ENCODE assay signal across 22 cellular contexts in genomic region chr6:78952362-78952761, GRCh38.
DNase-seq lines count a peak whose midpoint lies in the region; ATAC-seq and TF ChIP-seq lines count a peak whose summit lies in the region.
"Had no signal": no experiment of that assay in that cellular context is flagged by ENCODE, and none has a peak within 500 bp of the region (broad histone marks: within the 10 kb centered on the region; RNA-seq: fewer than 3 reads in every experiment).

No MANE protein-coding gene starts in this region.

- no peak for DNase-seq in activated naive CD4-positive, alpha-beta T cell treated with anti-CD3 and anti-CD28 coated beads, Interleukin-2, amount 50 U/mL, for 72 hours (ENCODE audit: low spot score in 2 of 2)
- no peak for DNase-seq in activated naive CD4-positive, alpha-beta T cell (lab: John Stamatoyannopoulos, UW)
- DNase-seq in central memory CD8-positive, alpha-beta T cell (ENCODE audit: low spot score in 2 of 2): no peak
- DNase-seq in neural crest cell (ENCODE audit: low read depth, low spot score): no peak
- DNase-seq in HFFc6: no peak
- DNase-seq: 8988T; ACHN; AML-193; BE2C; Calu3; CD4-positive, alpha-beta T cell; COR-L47; DMS153; DND-41; GOT3 had no signal

- H3K27ac Mint-ChIP-seq in activated naive CD4-positive, alpha-beta T cell treated with anti-CD3 and anti-CD28 coated beads, Interleukin-2, amount 50 U/mL, for 72 hours: peak overlapping the region; percentile 32 to 53
- H3K27ac Mint-ChIP-seq in central memory CD8-positive, alpha-beta T cell (ENCODE audit: low read depth): peak overlapping the region; percentile 23
- H3K27ac Mint-ChIP-seq in neural crest cell (ENCODE audit: unreplicated experiment) (no peak overlapping the region), HFFc6 (no peak overlapping the region)
- H3K27ac Mint-ChIP-seq: CD14-positive monocyte; CD4-positive, alpha-beta T cell had no signal

- POLR2A ChIA-PET in HEK293 (lab: Yijun Ruan, JAX): no interaction called here

- H3K9me3 ChIP-seq in HEK293 (ENCODE audit: control insufficient read depth, insufficient read depth, low read depth, low read length): peaks cover 7% of the 10 kb centered on the region; the same call in 1 of the 2 replicates
- H3K9me3 ChIP-seq: BE2C, HAP-1 had no signal

- peaks cover 54 to 88% of the 10 kb centered on the region in 2 donors for H3K36me3 Mint-ChIP-seq in activated naive CD4-positive, alpha-beta T cell treated with anti-CD3 and anti-CD28 coated beads, Interleukin-2, amount 50 U/mL, for 72 hours
- peaks cover 52% of the 10 kb centered on the region for H3K36me3 Mint-ChIP-seq in central memory CD8-positive, alpha-beta T cell (ENCODE audit: insufficient read depth)
- H3K36me3 Mint-ChIP-seq in neural crest cell (ENCODE audit: low read depth) (peaks cover 73% of the 10 kb centered on the region), HFFc6 (ENCODE audit: low read depth) (peaks cover 78% of the 10 kb centered on the region)

- CTCF ChIA-PET in HEK293 (lab: Yijun Ruan, JAX): interaction anchor here (0.6 kb wide), 1 partner anchor 142 kb away, joined by 3 read pairs; no protein-coding TSS in a partner anchor

- no peak overlapping the region for H3K27ac ChIP-seq in HEK293 (ENCODE audit: extremely low read depth, low read depth, low read length)
- H3K27ac ChIP-seq: A549; BLaER1 treated with 17β-estradiol and CSF1 and Interleukin-3, amounts not matched to agents 10 nM and 100 nM had no signal

- peaks cover 4 to 16% of the 10 kb centered on the region in 2 donors for H3K9me3 Mint-ChIP-seq in activated naive CD4-positive, alpha-beta T cell treated with anti-CD3 and anti-CD28 coated beads, Interleukin-2, amount 50 U/mL, for 72 hours
- H3K9me3 Mint-ChIP-seq in central memory CD8-positive, alpha-beta T cell: peaks cover 13% of the 10 kb centered on the region
- H3K9me3 Mint-ChIP-seq in neural crest cell (peaks cover 25% of the 10 kb centered on the region), HFFc6 (peaks cover 23% of the 10 kb centered on the region)

- H3K27me3 Mint-ChIP-seq in central memory CD8-positive, alpha-beta T cell: no peaks in the 10 kb centered on the region
- H3K27me3 Mint-ChIP-seq in neural crest cell (ENCODE audit: low read depth) (no peaks in the 10 kb centered on the region), HFFc6 (ENCODE audit: insufficient read depth) (peaks cover 6% of the 10 kb centered on the region; the same call in 1 of the 2 replicates)
- H3K27me3 Mint-ChIP-seq: CD4-positive, alpha-beta T cell had no signal

- no peaks in the 10 kb centered on the region for H3K4me1 ChIP-seq in HEK293 (ENCODE audit: control insufficient read depth, insufficient read depth, low read length)
- H3K4me1 ChIP-seq: A549; BE2C; BLaER1 treated with 17β-estradiol and CSF1 and Interleukin-3, amounts not matched to agents 10 nM and 100 nM had no signal

- peaks cover 6% of the 10 kb centered on the region for H3K4me1 Mint-ChIP-seq in central memory CD8-positive, alpha-beta T cell
- H3K4me1 Mint-ChIP-seq in neural crest cell: no peaks in the 10 kb centered on the region
- peaks cover 10% of the 10 kb centered on the region for H3K4me1 Mint-ChIP-seq in HFFc6 (ENCODE audit: low read depth)
- H3K4me1 Mint-ChIP-seq: CD14-positive monocyte had no signal

- H3K4me3 ChIP-seq in HEK293 (ENCODE audit: low read depth, low read length): no peak overlapping the region
- H3K4me3 ChIP-seq: A549; BLaER1 treated with 17β-estradiol and CSF1 and Interleukin-3, amounts not matched to agents 10 nM and 100 nM; HAP-1 had no signal

- TF ChIP-seq CTCF in HEK293 (tag by site-specific recombination; IDR thresholded peaks at IDR 0.05) (no peak), neural crest cell (conservative IDR thresholded peaks at IDR 0.05) (no peak), HFFc6 (IDR thresholded peaks at IDR 0.05) (no peak)

- ATAC-seq in activated naive CD4-positive, alpha-beta T cell treated with anti-CD3 and anti-CD28 coated beads, Interleukin-2, amount 50 U/mL, for 72 hours: no peak
- no peak for ATAC-seq in central memory CD8-positive, alpha-beta T cell (replicated peaks; ENCODE audit: extremely low read depth, poor library complexity, severe bottlenecking)
- ATAC-seq in HG02571 (IDR thresholded peaks at IDR 0.05; ENCODE audit: unreplicated experiment): no peak
- ATAC-seq in HG03342 (IDR thresholded peaks at IDR 0.05; ENCODE audit: unreplicated experiment): no peak
- ATAC-seq: A549 had no signal

- no peak overlapping the region for H3K4me3 Mint-ChIP-seq in central memory CD8-positive, alpha-beta T cell
- H3K4me3 Mint-ChIP-seq in neural crest cell (peak overlapping the region; percentile 7), HFFc6 (no peak overlapping the region)
- H3K4me3 Mint-ChIP-seq: CD14-positive monocyte; CD4-positive, alpha-beta T cell had no signal

- peaks cover 73 to 94% of the 10 kb centered on the region in 2 experiments for H3K36me3 ChIP-seq in HEK293 (ENCODE audit: control insufficient read depth in 2 of 2, insufficient read depth in 1 of 2, low read length in 2 of 2)

TF ChIP-seq in HEK293, 187 proteins besides CTCF, POLR2A, EP300 and RAD21:
- TF ChIP-seq ZNF561 (tag by site-specific recombination; IDR thresholded peaks at IDR 0.05; ENCODE audit: borderline replicate concordance): no peak
- TF ChIP-seq ZNF548 (tag by site-specific recombination; IDR thresholded peaks at IDR 0.05): no peak
- TF ChIP-seq ZNF530 (tag by site-specific recombination; IDR thresholded peaks at IDR 0.05; ENCODE audit: low read depth): no peak
- peak; percentile 98 for TF ChIP-seq ZNF133 (tag by site-specific recombination; IDR thresholded peaks at IDR 0.05)
- no peak for TF ChIP-seq ZNF830 (tag by site-specific recombination; IDR thresholded peaks at IDR 0.05; ENCODE audit: low read depth)
- TF ChIP-seq ZNF362 (tag by site-specific recombination; IDR thresholded peaks at IDR 0.05): peak; percentile 75; the same call in 1 of the 2 replicates

Comparison
In these comparisons a context has a peak if more than half of its experiments do, and no peak if none do; other contexts are left out.
1. H3K27ac Mint-ChIP-seq: peak in activated naive CD4-positive, alpha-beta T cell treated with anti-CD3 and anti-CD28 coated beads, Interleukin-2, amount 50 U/mL, for 72 hours (2 of 2) and central memory CD8-positive, alpha-beta T cell (single experiment); none in neural crest cell (single experiment) and HFFc6 (single experiment).